Comparison of ENCODE assay signal across 10 cellular contexts in the genomic region with DNA sequence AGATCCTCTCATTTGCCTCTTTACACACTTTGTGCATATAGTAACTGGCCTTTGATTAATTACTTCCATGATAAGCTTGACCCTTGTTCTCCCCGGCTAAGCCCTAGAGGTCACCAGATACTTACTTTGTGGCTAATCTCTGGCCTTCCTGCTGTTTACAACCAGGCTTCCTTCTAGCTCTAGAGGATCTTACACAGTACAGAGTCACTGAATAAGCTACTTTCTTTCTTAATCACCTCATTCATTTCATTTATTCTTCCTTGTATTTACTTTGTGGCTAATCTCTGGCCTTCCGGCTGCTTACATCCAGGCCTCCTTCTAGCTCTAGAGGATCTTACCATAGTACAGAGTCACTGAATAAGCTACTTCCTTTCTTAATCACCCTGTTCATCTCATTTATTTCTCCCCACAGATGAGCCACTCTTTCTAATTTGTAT.
DNase-seq lines count a peak whose midpoint lies in the region; FAIRE-seq and TF ChIP-seq lines count a peak whose summit lies in the region.
"Had no signal": no experiment of that assay in that cellular context is flagged by ENCODE, and none has a peak within 500 bp of the region (broad histone marks: within the 10 kb centered on the region; RNA-seq: fewer than 3 reads in every experiment).

No MANE protein-coding gene starts in this region.

- DNase-seq in GM23248 = peak; percentile 58
- DNase-seq in RWPE1 (ENCODE audit: low spot score) = peak; percentile 3
- DNase-seq in fibroblast of peridontal ligament (ENCODE audit: extremely low read depth) = peak; percentile 67
- peak; percentile 9 for DNase-seq in renal cortical epithelial cell (ENCODE audit: low read depth)
- no peak for DNase-seq in GM19238 (ENCODE audit: insufficient read length, low spot score)
- no peak for DNase-seq in immature natural killer cell
- DNase-seq in urothelium cell line (ENCODE audit: low spot score) = no peak
- no peak for DNase-seq in anterior cingulate cortex (lab: John Stamatoyannopoulos, UW)
- DNase-seq: occipital lobe had no signal

- POLR2A ChIA-PET in RWPE1 (lab: Yijun Ruan, JAX; ENCODE audit: low non-redundant PET) = no interaction called here

- H3K9me2 ChIP-seq in GM23248 (ENCODE audit: insufficient read depth) = no peaks in the 10 kb centered on the region

- no peak overlapping the region for H3K9ac ChIP-seq in GM23248

- peaks cover 3 to 4% (median 3%) of the 10 kb centered on the region in 3 donors for H3K27me3 Mint-ChIP-seq in immature natural killer cell (ENCODE audit: low read depth in 3 of 3)
- H3K27me3 Mint-ChIP-seq: stimulated activated memory B cell treated with anti-CD40 and anti-IgM and Interleukin-4, amounts not matched to agents 10 μg/mL and 1 μg/mL and 100 μg/mL, for 72 hours had no signal

- H4K20me1 ChIP-seq in GM23248 (ENCODE audit: insufficient read depth) = no peaks in the 10 kb centered on the region

- 24 to 28% methylated on average over 2 of the region's 2 CpGs for WGBS in GM23248 (ENCODE audit: low coverage in 1 of 2, low lambda C conversion rate in 2 of 2, missing lambda C conversion rate in 2 of 2), 2 experiments

- no peaks in the 10 kb centered on the region for H3K4me1 Mint-ChIP-seq in immature natural killer cell
- H3K4me1 Mint-ChIP-seq: stimulated activated memory B cell treated with anti-CD40 and anti-IgM and Interleukin-4, amounts not matched to agents 10 μg/mL and 1 μg/mL and 100 μg/mL, for 72 hours had no signal

- H3K4me3 Mint-ChIP-seq in immature natural killer cell = no peak overlapping the region
- H3K4me3 Mint-ChIP-seq: stimulated activated memory B cell treated with anti-CD40 and anti-IgM and Interleukin-4, amounts not matched to agents 10 μg/mL and 1 μg/mL and 100 μg/mL, for 72 hours had no signal

- CTCF ChIA-PET in RWPE1 (lab: Yijun Ruan, JAX) = interaction anchor here (0.5 to 1.3 kb wide), 4 partner anchors 20 to 549 kb away, joined by 4 to 9 read pairs (median 5); no protein-coding TSS in a partner anchor

- no peaks in the 10 kb centered on the region for H3K9me3 ChIP-seq in GM23248 (ENCODE audit: low read depth)

- H3K27ac Mint-ChIP-seq in immature natural killer cell = no peak overlapping the region
- H3K27ac Mint-ChIP-seq: stimulated activated memory B cell treated with anti-CD40 and anti-IgM and Interleukin-4, amounts not matched to agents 10 μg/mL and 1 μg/mL and 100 μg/mL, for 72 hours had no signal

- no peaks in the 10 kb centered on the region for H3K36me3 ChIP-seq in GM23248 (ENCODE audit: low read depth)

- no peak for TF ChIP-seq CTCF in RWPE1 (conservative IDR thresholded peaks at IDR 0.05; ENCODE audit: low read depth)

- H3K9me3 Mint-ChIP-seq in immature natural killer cell = no peaks in the 10 kb centered on the region

- peaks cover 13% of the 10 kb centered on the region for H3K4me1 ChIP-seq in GM23248 (ENCODE audit: insufficient read depth)

- H3K27ac ChIP-seq in GM23248 = no peak overlapping the region
- no peak overlapping the region for H3K27ac ChIP-seq in RWPE1

- peak overlapping the region; percentile 43; the same call in 1 of the 2 replicates for H2AFZ ChIP-seq in GM23248

- no peak overlapping the region for H3K4me3 ChIP-seq in GM23248

- FAIRE-seq in urothelium cell line (lab: Jason Lieb, UNC) = no peak

- H3K4me2 ChIP-seq in GM23248 (ENCODE audit: unreplicated experiment) = peak overlapping the region; percentile 16

- H3K36me3 Mint-ChIP-seq in immature natural killer cell = no peaks in the 10 kb centered on the region
- H3K36me3 Mint-ChIP-seq: stimulated activated memory B cell treated with anti-CD40 and anti-IgM and Interleukin-4, amounts not matched to agents 10 μg/mL and 1 μg/mL and 100 μg/mL, for 72 hours had no signal

- H3K79me2 ChIP-seq in GM23248 (ENCODE audit: insufficient read depth) = no peaks in the 10 kb centered on the region

- H3F3A ChIP-seq in GM23248 (ENCODE audit: insufficient read depth) = peaks cover 17% of the 10 kb centered on the region

- in situ Hi-C loops in GM23248 (cut with MboI) = loop anchor here (10.0 to 25.0 kb wide), 2 partner anchors 312 to 420 kb away; no protein-coding TSS in a partner anchor

- H3K27me3 ChIP-seq in GM23248 (replicated peaks; ENCODE audit: insufficient read depth) = no peaks in the 10 kb centered on the region; the same call in 1 of the 2 replicates

Comparison
In these comparisons a context has a peak if more than half of its experiments do, and no peak if none do; other contexts are left out.
1. DNase-seq: peak in GM23248 (single experiment), RWPE1 (single experiment), fibroblast of peridontal ligament (single experiment) and renal cortical epithelial cell (single experiment); none in GM19238 (single experiment), immature natural killer cell (0 of 3), urothelium cell line (single experiment) and anterior cingulate cortex (0 of 58).